In genomic region chr6:16978686-16979085, GRCh38 we compare ENCODE assay signal across 19 cellular contexts.
DNase-seq lines count a peak whose midpoint lies in the region; ATAC-seq and TF ChIP-seq lines count a peak whose summit lies in the region.
"Had no signal": no experiment of that assay in that cellular context is flagged by ENCODE, and none has a peak within 500 bp of the region (broad histone marks: within the 10 kb centered on the region; RNA-seq: fewer than 3 reads in every experiment).

No MANE protein-coding gene starts in this region.

- TF ChIP-seq CTCF in SK-N-SH (IDR thresholded peaks at IDR 0.05), result no peak

- intact Hi-C loops in activated CD4-positive, alpha-beta T cell treated with anti-CD3 and anti-CD28 coated beads for 36 hours (cut with DNase I, micrococcal nuclease), result no loop called here

- no peaks in the 10 kb centered on the region for H3K36me3 ChIP-seq in SK-N-SH (replicated peaks in 1 of 2; ENCODE audit: control insufficient read depth in 1 of 2, insufficient read depth in 2 of 2, low read length in 1 of 2)
- H3K36me3 ChIP-seq: BLaER1 treated with 17β-estradiol and CSF1 and Interleukin-3, amounts not matched to agents 10 nM and 100 nM had no signal

- H3K27me3 ChIP-seq in SK-N-SH (ENCODE audit: insufficient read depth), result no peaks in the 10 kb centered on the region
- H3K27me3 ChIP-seq: BLaER1 treated with 17β-estradiol and CSF1 and Interleukin-3, amounts not matched to agents 10 nM and 100 nM had no signal

- no peaks in the 10 kb centered on the region for H3K36me3 Mint-ChIP-seq in activated CD4-positive, alpha-beta T cell treated with anti-CD3 and anti-CD28 coated beads for 36 hours (ENCODE audit: low read depth)
- no peaks in the 10 kb centered on the region for H3K36me3 Mint-ChIP-seq in activated T-cell treated with anti-CD3 and anti-CD28 coated beads, Interleukin-2, amount 50 U/mL, for 72 hours (ENCODE audit: insufficient read depth in 2 of 2)
- H3K36me3 Mint-ChIP-seq in activated T-helper 17 cell treated with anti-CD3 and anti-CD28 coated beads, Interleukin-2, amount 50 U/mL, for 72 hours (ENCODE audit: low read depth), result no peaks in the 10 kb centered on the region
- no peaks in the 10 kb centered on the region for H3K36me3 Mint-ChIP-seq in stimulated activated effector memory CD8-positive, alpha-beta T cell treated with anti-CD3 and anti-CD28 coated beads, Interleukin-12 subunit alpha, Interleukin-12 subunit beta, amount 100 ng/mL, for 72 hours
- H3K36me3 Mint-ChIP-seq: CD8-positive, alpha-beta T cell had no signal

- H3K9me3 ChIP-seq in SK-N-SH, result no peaks in the 10 kb centered on the region
- H3K9me3 ChIP-seq: A549, Caco-2 had no signal

- no peak for DNase-seq in activated CD4-positive, alpha-beta T cell treated with anti-CD3 and anti-CD28 coated beads for 36 hours
- DNase-seq in activated CD4-positive, alpha-beta T cell treated with anti-CD3 and anti-CD28 coated beads, Interleukin-2, amount 50 U/mL, for 1 hour, result no peak
- no peak for DNase-seq in activated T-cell treated with anti-CD3 and anti-CD28 coated beads, Interleukin-2, amount 50 U/mL, for 72 hours
- DNase-seq in activated T-cell treated with anti-CD3 and anti-CD28 coated beads, Interleukin-2, amount 50 U/mL, for 1 hour, result no peak
- no peak for DNase-seq in stimulated activated effector memory CD8-positive, alpha-beta T cell treated with anti-CD3 and anti-CD28 coated beads, Interleukin-12 subunit alpha, Interleukin-12 subunit beta, amount 100 ng/mL, for 72 hours (ENCODE audit: low spot score in 2 of 2)
- DNase-seq in SK-N-SH, result no peak
- DNase-seq: AML-193; Caco-2; Calu3; CD4-positive, alpha-beta T cell; CD8-positive, alpha-beta T cell; DMS79 treated with DMSO at 0.1 percent for 48 hours; GF-D8 had no signal

- H3K4me1 ChIP-seq in SK-N-SH (ENCODE audit: control insufficient read depth in 1 of 2, insufficient read depth in 2 of 2, low read depth in 1 of 2, low read length in 1 of 2), result peaks cover 0 to 4% of the 10 kb centered on the region in 2 experiments; a peak in 1 of 4 replicates
- H3K4me1 ChIP-seq: A549, Caco-2 had no signal

- peaks cover 15% of the 10 kb centered on the region for H3F3A ChIP-seq in SK-N-SH (replicated peaks; ENCODE audit: insufficient read depth)

- H3K9me3 Mint-ChIP-seq in activated CD4-positive, alpha-beta T cell treated with anti-CD3 and anti-CD28 coated beads for 36 hours (ENCODE audit: low read depth), result no peaks in the 10 kb centered on the region
- peaks cover 0 to 2% of the 10 kb centered on the region in 2 donors for H3K9me3 Mint-ChIP-seq in activated T-cell treated with anti-CD3 and anti-CD28 coated beads, Interleukin-2, amount 50 U/mL, for 72 hours
- H3K9me3 Mint-ChIP-seq in activated T-helper 17 cell treated with anti-CD3 and anti-CD28 coated beads, Interleukin-2, amount 50 U/mL, for 72 hours, result no peaks in the 10 kb centered on the region
- no peaks in the 10 kb centered on the region for H3K9me3 Mint-ChIP-seq in stimulated activated effector memory CD8-positive, alpha-beta T cell treated with anti-CD3 and anti-CD28 coated beads, Interleukin-12 subunit alpha, Interleukin-12 subunit beta, amount 100 ng/mL, for 72 hours
- H3K9me3 Mint-ChIP-seq: CD4-positive, alpha-beta T cell had no signal

- no peak for TF ChIP-seq RAD21 in SK-N-SH (IDR thresholded peaks at IDR 0.05; ENCODE audit: low read length)

- CTCF ChIA-PET in activated CD4-positive, alpha-beta T cell treated with anti-CD3 and anti-CD28 coated beads for 36 hours (lab: Charles Lee), result interaction anchor here (0.5 to 1.4 kb wide), 3 partner anchors 13 to 483 kb away, joined by 3 to 5 read pairs (median 3); no protein-coding TSS in a partner anchor
- CTCF ChIA-PET in SK-N-SH (lab: Yijun Ruan, JAX), result interaction anchor here (3.5 kb wide), 1 partner anchor 14 kb away, joined by 17 read pairs; no protein-coding TSS in a partner anchor

- H3K4me1 Mint-ChIP-seq in activated CD4-positive, alpha-beta T cell treated with anti-CD3 and anti-CD28 coated beads for 36 hours, result no peaks in the 10 kb centered on the region
- H3K4me1 Mint-ChIP-seq in activated T-cell treated with anti-CD3 and anti-CD28 coated beads, Interleukin-2, amount 50 U/mL, for 72 hours (ENCODE audit: low read depth), result no peaks in the 10 kb centered on the region
- no peaks in the 10 kb centered on the region for H3K4me1 Mint-ChIP-seq in activated T-helper 17 cell treated with anti-CD3 and anti-CD28 coated beads, Interleukin-2, amount 50 U/mL, for 72 hours
- no peaks in the 10 kb centered on the region for H3K4me1 Mint-ChIP-seq in stimulated activated effector memory CD8-positive, alpha-beta T cell treated with anti-CD3 and anti-CD28 coated beads, Interleukin-12 subunit alpha, Interleukin-12 subunit beta, amount 100 ng/mL, for 72 hours
- H3K4me1 Mint-ChIP-seq: B cell had no signal

- H3K9ac ChIP-seq in SK-N-SH, result no peak overlapping the region
- H3K9ac ChIP-seq: BLaER1 treated with 17β-estradiol and CSF1 and Interleukin-3, amounts not matched to agents 10 nM and 100 nM had no signal

- H4K20me1 ChIP-seq in SK-N-SH (ENCODE audit: insufficient read depth), result no peaks in the 10 kb centered on the region
- H4K20me1 ChIP-seq: BLaER1 treated with 17β-estradiol and CSF1 and Interleukin-3, amounts not matched to agents 10 nM and 100 nM had no signal

- peaks cover 47% of the 10 kb centered on the region for H3K27me3 Mint-ChIP-seq in activated CD4-positive, alpha-beta T cell treated with anti-CD3 and anti-CD28 coated beads for 36 hours
- H3K27me3 Mint-ChIP-seq in activated T-cell treated with anti-CD3 and anti-CD28 coated beads, Interleukin-2, amount 50 U/mL, for 72 hours (ENCODE audit: low read depth), result peaks cover 65% of the 10 kb centered on the region
- H3K27me3 Mint-ChIP-seq in activated T-helper 17 cell treated with anti-CD3 and anti-CD28 coated beads, Interleukin-2, amount 50 U/mL, for 72 hours, result peaks cover 52% of the 10 kb centered on the region

- peak; percentile 71 for ATAC-seq in activated CD4-positive, alpha-beta T cell treated with anti-CD3 and anti-CD28 coated beads for 36 hours
- ATAC-seq in activated T-cell treated with anti-CD3 and anti-CD28 coated beads, Interleukin-2, amount 50 U/mL, for 72 hours (replicated peaks in 1 of 2), result peak; percentile 52 to 66
- peak; percentile 26 for ATAC-seq in activated T-helper 17 cell treated with anti-CD3 and anti-CD28 coated beads, Interleukin-2, amount 50 U/mL, for 72 hours (replicated peaks)
- ATAC-seq in stimulated activated effector memory CD8-positive, alpha-beta T cell treated with anti-CD3 and anti-CD28 coated beads, Interleukin-12 subunit alpha, Interleukin-12 subunit beta, amount 100 ng/mL, for 72 hours, result peak; percentile 51
- ATAC-seq: A549; CD8-positive, alpha-beta T cell had no signal

- TF ChIP-seq EP300 in SK-N-SH (IDR thresholded peaks at IDR 0.05; ENCODE audit: borderline replicate concordance in 1 of 2, low read depth in 1 of 2, low read length in 1 of 2), result no peak

- H3K4me2 ChIP-seq in SK-N-SH, result no peak overlapping the region
- H3K4me2 ChIP-seq: A549; BLaER1 treated with 17β-estradiol and CSF1 and Interleukin-3, amounts not matched to agents 10 nM and 100 nM had no signal

- no peak overlapping the region for H2AFZ ChIP-seq in SK-N-SH (ENCODE audit: low read depth)

- no peak overlapping the region for H3K4me3 ChIP-seq in SK-N-SH (ENCODE audit: low read depth in 2 of 2, low read length in 1 of 2)
- H3K4me3 ChIP-seq: A549; BLaER1 treated with 17β-estradiol and CSF1 and Interleukin-3, amounts not matched to agents 10 nM and 100 nM had no signal

- POLR2A ChIA-PET in activated CD4-positive, alpha-beta T cell treated with anti-CD3 and anti-CD28 coated beads for 36 hours (lab: Charles Lee), result no interaction called here
- POLR2A ChIA-PET in SK-N-SH (lab: Yijun Ruan, JAX), result no interaction called here

- no peaks in the 10 kb centered on the region for H3K79me2 ChIP-seq in SK-N-SH (ENCODE audit: insufficient read depth)

- H3K9me2 ChIP-seq in SK-N-SH, result no peaks in the 10 kb centered on the region

- H3K27ac ChIP-seq in SK-N-SH (ENCODE audit: low read depth in 2 of 2, low read length in 1 of 2), result no peak overlapping the region
- H3K27ac ChIP-seq: 22Rv1; A549; BLaER1 treated with 17β-estradiol and CSF1 and Interleukin-3, amounts not matched to agents 10 nM and 100 nM; C4-2B had no signal

- no peak overlapping the region for H3K4me3 Mint-ChIP-seq in activated CD4-positive, alpha-beta T cell treated with anti-CD3 and anti-CD28 coated beads for 36 hours
- H3K4me3 Mint-ChIP-seq in activated T-cell treated with anti-CD3 and anti-CD28 coated beads, Interleukin-2, amount 50 U/mL, for 72 hours, result no peak overlapping the region
- H3K4me3 Mint-ChIP-seq in activated T-helper 17 cell treated with anti-CD3 and anti-CD28 coated beads, Interleukin-2, amount 50 U/mL, for 72 hours, result no peak overlapping the region
- no peak overlapping the region for H3K4me3 Mint-ChIP-seq in stimulated activated effector memory CD8-positive, alpha-beta T cell treated with anti-CD3 and anti-CD28 coated beads, Interleukin-12 subunit alpha, Interleukin-12 subunit beta, amount 100 ng/mL, for 72 hours
- H3K4me3 Mint-ChIP-seq: B cell; CD4-positive, alpha-beta T cell; CD8-positive, alpha-beta T cell had no signal

- H3K27ac Mint-ChIP-seq in activated CD4-positive, alpha-beta T cell treated with anti-CD3 and anti-CD28 coated beads for 36 hours, result no peak overlapping the region
- no peak overlapping the region for H3K27ac Mint-ChIP-seq in activated T-cell treated with anti-CD3 and anti-CD28 coated beads, Interleukin-2, amount 50 U/mL, for 72 hours
- H3K27ac Mint-ChIP-seq in activated T-helper 17 cell treated with anti-CD3 and anti-CD28 coated beads, Interleukin-2, amount 50 U/mL, for 72 hours, result no peak overlapping the region
- H3K27ac Mint-ChIP-seq in stimulated activated effector memory CD8-positive, alpha-beta T cell treated with anti-CD3 and anti-CD28 coated beads, Interleukin-12 subunit alpha, Interleukin-12 subunit beta, amount 100 ng/mL, for 72 hours, result no peak overlapping the region
- H3K27ac Mint-ChIP-seq: B cell; CD4-positive, alpha-beta T cell; CD8-positive, alpha-beta T cell had no signal

TF ChIP-seq in SK-N-SH, 30 proteins besides CTCF, POLR2A, EP300 and RAD21:
- TF ChIP-seq POLR2AphosphoS5 (IDR thresholded peaks at IDR 0.05; ENCODE audit: low read depth, low read length) (no peak), MXI1 (IDR thresholded peaks at IDR 0.05; ENCODE audit: low read depth, low read length) (no peak)
